Comparison of ENCODE assay signal across 31 cellular contexts in genomic region chr5:96493189-96493790, GRCh38.
"Had no signal": no experiment of that assay in that cellular context is flagged by ENCODE, and none has a peak within 500 bp of the region (broad histone marks: within the 10 kb centered on the region; RNA-seq: fewer than 3 reads in every experiment).

No MANE protein-coding gene starts in this region.

- H3K4me1 Mint-ChIP-seq: activated CD4-positive, alpha-beta T cell treated with anti-CD3 and anti-CD28 coated beads, Interleukin-2, amount 10 ng/mL, durations not matched to agents 24 days and 14 days; activated naive CD4-positive, alpha-beta T cell treated with anti-CD3 and anti-CD28 coated beads, Interleukin-2, amount 10 ng/mL, durations not matched to agents 7 days and 5 days; activated naive CD8-positive, alpha-beta T cell treated with anti-CD3 and anti-CD28 coated beads, Interleukin-2, amount 10 ng/mL, durations not matched to agents 7 days and 5 days; brain; nephron progenitor cell; stimulated activated memory B cell treated with anti-CD40 and anti-IgM and Interleukin-4, amounts not matched to agents 10 μg/mL and 1 μg/mL and 100 μg/mL, for 72 hours; stimulated activated naive CD8-positive, alpha-beta T cell treated with anti-CD3 and anti-CD28 coated beads, Interleukin-15, amount 100 ng/mL, for 72 hours had no signal

- H3K36me3 ChIP-seq: ascending aorta, cardiac muscle cell, colonic mucosa, gastroesophageal sphincter, sigmoid colon, tibial artery, upper lobe of right lung had no signal

- H3K27me3 Mint-ChIP-seq: activated naive CD4-positive, alpha-beta T cell treated with anti-CD3 and anti-CD28 coated beads, Interleukin-2, amount 10 ng/mL, durations not matched to agents 7 days and 5 days; activated naive CD8-positive, alpha-beta T cell treated with anti-CD3 and anti-CD28 coated beads, Interleukin-2, amount 10 ng/mL, durations not matched to agents 7 days and 5 days had no signal

- H3K27ac ChIP-seq: ascending aorta, cardiac muscle cell, colonic mucosa, epithelial cell of prostate, gastroesophageal sphincter, parathyroid adenoma, psoas muscle, sigmoid colon, upper lobe of right lung had no signal

- H2AFZ ChIP-seq: parathyroid adenoma had no signal

- H3K27me3 ChIP-seq: ascending aorta, cardiac muscle cell, colonic mucosa, gastroesophageal sphincter, sigmoid colon, tibial artery, upper lobe of right lung had no signal

- H3K4me3 Mint-ChIP-seq: activated CD4-positive, alpha-beta memory T cell treated with anti-CD3 and anti-CD28 coated beads for 36 hours; activated CD4-positive, alpha-beta T cell treated with anti-CD3 and anti-CD28 coated beads, Interleukin-2, amount 10 ng/mL, durations not matched to agents 24 days and 14 days; activated naive CD4-positive, alpha-beta T cell treated with anti-CD3 and anti-CD28 coated beads, Interleukin-2, amount 10 ng/mL, durations not matched to agents 7 days and 5 days; activated naive CD8-positive, alpha-beta T cell treated with anti-CD3 and anti-CD28 coated beads, Interleukin-2, amount 10 ng/mL, durations not matched to agents 7 days and 5 days; activated T-cell treated with anti-CD3 and anti-CD28 coated beads, Interleukin-2, amount 50 U/mL, for 24 hours; brain; nephron progenitor cell; stimulated activated memory B cell treated with anti-CD40 and anti-IgM and Interleukin-4, amounts not matched to agents 10 μg/mL and 1 μg/mL and 100 μg/mL, for 72 hours; stimulated activated naive CD8-positive, alpha-beta T cell treated with anti-CD3 and anti-CD28 coated beads, Interleukin-15, amount 100 ng/mL, for 72 hours had no signal

- H3K9me3 ChIP-seq: ascending aorta, colonic mucosa, psoas muscle, sigmoid colon, tibial artery, upper lobe of right lung had no signal

- H3K27ac Mint-ChIP-seq: activated CD4-positive, alpha-beta memory T cell treated with anti-CD3 and anti-CD28 coated beads for 36 hours; activated CD4-positive, alpha-beta T cell treated with anti-CD3 and anti-CD28 coated beads, Interleukin-2, amount 10 ng/mL, durations not matched to agents 24 days and 14 days; activated naive CD4-positive, alpha-beta T cell treated with anti-CD3 and anti-CD28 coated beads, Interleukin-2, amount 10 ng/mL, durations not matched to agents 7 days and 5 days; activated naive CD8-positive, alpha-beta T cell treated with anti-CD3 and anti-CD28 coated beads, Interleukin-2, amount 10 ng/mL, durations not matched to agents 7 days and 5 days; activated T-cell treated with anti-CD3 and anti-CD28 coated beads, Interleukin-2, amount 50 U/mL, for 24 hours; brain; nephron progenitor cell; stimulated activated memory B cell treated with anti-CD40 and anti-IgM and Interleukin-4, amounts not matched to agents 10 μg/mL and 1 μg/mL and 100 μg/mL, for 72 hours; stimulated activated naive CD8-positive, alpha-beta T cell treated with anti-CD3 and anti-CD28 coated beads, Interleukin-15, amount 100 ng/mL, for 72 hours had no signal

- H3K4me1 ChIP-seq: ascending aorta, colonic mucosa, gastroesophageal sphincter, parathyroid adenoma, psoas muscle, sigmoid colon, upper lobe of right lung had no signal

- H3K79me2 ChIP-seq: parathyroid adenoma had no signal

- H3K4me3 ChIP-seq: ascending aorta, cardiac muscle cell, colonic mucosa, gastroesophageal sphincter, psoas muscle, sigmoid colon, tibial artery, upper lobe of right lung had no signal

- DNase-seq: activated CD4-positive, alpha-beta memory T cell treated with anti-CD3 and anti-CD28 coated beads for 36 hours; activated CD4-positive, alpha-beta T cell treated with anti-CD3 and anti-CD28 coated beads, Interleukin-2, amount 10 ng/mL, durations not matched to agents 24 days and 14 days; activated CD4-positive, CD25-positive, alpha-beta regulatory T cell treated with anti-CD3 and anti-CD28 coated beads, Interleukin-2, amount 50 U/mL, for 72 hours; activated CD8-positive, alpha-beta memory T cell treated with anti-CD3 and anti-CD28 coated beads, Interleukin-2, amount 50 U/mL, for 4 hours; activated gamma-delta T cell; activated naive CD4-positive, alpha-beta T cell treated with anti-CD3 and anti-CD28 coated beads, Interleukin-2, amount 10 ng/mL, durations not matched to agents 7 days and 5 days; activated naive CD8-positive, alpha-beta T cell treated with anti-CD3 and anti-CD28 coated beads, Interleukin-2, amount 10 ng/mL, durations not matched to agents 7 days and 5 days; activated T-cell treated with anti-CD3 and anti-CD28 coated beads, Interleukin-2, amount 50 U/mL, for 24 hours; cerebellar nuclear complex; colonic mucosa; effector CD8-positive, alpha-beta T cell; hippocampal formation; left cardiac atrium; left ventricle myocardium superior; nephron progenitor cell; nucleus accumbens; psoas muscle; sigmoid colon; small intestine; stimulated activated CD4-positive, alpha-beta T cell treated with anti-CD3 and anti-CD28 coated beads, Interleukin-4, amount 100 ng/mL, for 4 hours; stimulated activated CD8-positive, alpha-beta memory T cell treated with anti-CD3 and anti-CD28 coated beads, Interleukin-4, amount 100 ng/mL, for 48 hours; stimulated activated naive CD8-positive, alpha-beta T cell treated with anti-CD3 and anti-CD28 coated beads, Interleukin-15, amount 100 ng/mL, for 72 hours; tibial artery; upper lobe of right lung had no signal

- H3K9me3 Mint-ChIP-seq: activated CD4-positive, alpha-beta memory T cell treated with anti-CD3 and anti-CD28 coated beads for 36 hours; activated naive CD4-positive, alpha-beta T cell treated with anti-CD3 and anti-CD28 coated beads, Interleukin-2, amount 10 ng/mL, durations not matched to agents 7 days and 5 days; stimulated activated naive CD8-positive, alpha-beta T cell treated with anti-CD3 and anti-CD28 coated beads, Interleukin-15, amount 100 ng/mL, for 72 hours had no signal

- ATAC-seq: gastroesophageal sphincter; left cardiac atrium; left ventricle myocardium superior; psoas muscle; stimulated activated memory B cell treated with anti-CD40 and anti-IgM and Interleukin-4, amounts not matched to agents 10 μg/mL and 1 μg/mL and 100 μg/mL, for 72 hours; stimulated activated naive CD8-positive, alpha-beta T cell treated with anti-CD3 and anti-CD28 coated beads, Interleukin-15, amount 100 ng/mL, for 72 hours; upper lobe of right lung had no signal

- H3K36me3 Mint-ChIP-seq: activated CD4-positive, alpha-beta memory T cell treated with anti-CD3 and anti-CD28 coated beads for 36 hours; activated naive CD4-positive, alpha-beta T cell treated with anti-CD3 and anti-CD28 coated beads, Interleukin-2, amount 10 ng/mL, durations not matched to agents 7 days and 5 days; activated naive CD8-positive, alpha-beta T cell treated with anti-CD3 and anti-CD28 coated beads, Interleukin-2, amount 10 ng/mL, durations not matched to agents 7 days and 5 days; brain; stimulated activated memory B cell treated with anti-CD40 and anti-IgM and Interleukin-4, amounts not matched to agents 10 μg/mL and 1 μg/mL and 100 μg/mL, for 72 hours had no signal
